In the genomic region with DNA sequence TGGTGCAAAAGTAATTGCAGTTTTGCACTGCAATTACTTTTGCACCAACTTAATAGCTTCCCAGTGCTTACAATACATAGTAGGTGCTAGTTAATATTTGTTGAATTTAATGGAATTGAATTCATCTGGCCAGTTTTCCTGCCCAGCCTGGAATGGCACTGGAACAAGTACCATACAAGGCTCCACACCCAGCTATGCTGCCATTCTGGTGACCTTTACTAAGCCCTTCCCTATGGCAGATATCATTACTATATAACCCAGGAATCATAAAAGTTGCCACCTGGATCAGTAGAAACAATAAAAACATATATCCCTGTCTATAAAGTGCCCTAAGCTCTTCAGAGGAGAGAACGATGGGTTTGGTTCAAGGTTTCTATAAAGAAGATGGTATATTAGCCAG, we compare ENCODE assay signal across 22 cellular contexts. TPM values are rescaled to one million over a fixed set of nuclear protein-coding genes. Genes with fewer than 3 reads are reported as not detected.
"Had no signal": no experiment of that assay in that cellular context is flagged by ENCODE, and none has a peak within 500 bp of the region (broad histone marks: within the 10 kb centered on the region; RNA-seq: fewer than 3 reads in every experiment).

No MANE protein-coding gene starts in this region.

- H3K27ac Mint-ChIP-seq: immature natural killer cell; memory B cell; naive thymus-derived CD8-positive, alpha-beta T cell; nephron progenitor cell; stimulated activated naive B cell treated with anti-CD40 and anti-IgM and Interleukin-4, amounts not matched to agents 10 μg/mL and 1 μg/mL and 100 μg/mL, for 72 hours; stimulated activated naive CD8-positive, alpha-beta T cell treated with anti-CD3 and anti-CD28 coated beads, Interleukin-15, Interleukin-2, amounts not matched to agents 100 ng/mL and 50 ng/mL, for 24 hours had no signal

- H3K9me3 Mint-ChIP-seq: immature natural killer cell; memory B cell; naive thymus-derived CD8-positive, alpha-beta T cell; nephron progenitor cell; stimulated activated naive B cell treated with anti-CD40 and anti-IgM and Interleukin-4, amounts not matched to agents 10 μg/mL and 1 μg/mL and 100 μg/mL, for 72 hours; stimulated activated naive CD8-positive, alpha-beta T cell treated with anti-CD3 and anti-CD28 coated beads, Interleukin-15, Interleukin-2, amounts not matched to agents 100 ng/mL and 50 ng/mL, for 24 hours had no signal

- H3K36me3 Mint-ChIP-seq: memory B cell had no signal

- H3K4me1 Mint-ChIP-seq: immature natural killer cell; memory B cell; naive thymus-derived CD8-positive, alpha-beta T cell; nephron progenitor cell; stimulated activated naive B cell treated with anti-CD40 and anti-IgM and Interleukin-4, amounts not matched to agents 10 μg/mL and 1 μg/mL and 100 μg/mL, for 72 hours had no signal

- H3K36me3 ChIP-seq: prostate gland, right atrium auricular region, thoracic aorta, tibial nerve had no signal

- H3K4me3 Mint-ChIP-seq: immature natural killer cell; memory B cell; naive thymus-derived CD8-positive, alpha-beta T cell; nephron progenitor cell; stimulated activated naive B cell treated with anti-CD40 and anti-IgM and Interleukin-4, amounts not matched to agents 10 μg/mL and 1 μg/mL and 100 μg/mL, for 72 hours; stimulated activated naive CD8-positive, alpha-beta T cell treated with anti-CD3 and anti-CD28 coated beads, Interleukin-15, Interleukin-2, amounts not matched to agents 100 ng/mL and 50 ng/mL, for 24 hours had no signal

- H3K27me3 Mint-ChIP-seq: memory B cell had no signal

- H3K27me3 ChIP-seq: right atrium auricular region, spleen, tibial nerve had no signal

- FAIRE-seq: frontal cortex had no signal

- H3K9me3 ChIP-seq: prostate gland, right atrium auricular region, spleen, thoracic aorta, tibial nerve had no signal

- ATAC-seq: naive thymus-derived CD8-positive, alpha-beta T cell; sciatic nerve; stimulated activated naive B cell treated with anti-CD40 and anti-IgM and Interleukin-4, amounts not matched to agents 10 μg/mL and 1 μg/mL and 100 μg/mL, for 72 hours had no signal

- H3K27ac ChIP-seq: coronary artery, prostate gland, right atrium auricular region, spleen, thoracic aorta had no signal

- H3K4me1 ChIP-seq: prostate gland, right atrium auricular region, spleen had no signal

- H3K4me3 ChIP-seq: coronary artery, lung, prostate gland, right atrium auricular region, spleen, thoracic aorta, tibial nerve had no signal

- DNase-seq: central memory CD4-positive, alpha-beta T cell; dermis blood vessel endothelial cell; hypothalamus; immature natural killer cell; islet precursor cell; kidney glomerular epithelial cell; naive thymus-derived CD8-positive, alpha-beta T cell; nephron progenitor cell; nucleus accumbens; spleen; stimulated activated CD4-positive, alpha-beta T cell treated with anti-CD3 and anti-CD28 coated beads, Interleukin-4, amount 100 ng/mL, for 4 hours; stimulated activated naive B cell treated with anti-CD40 and anti-IgM and Interleukin-4, amounts not matched to agents 10 μg/mL and 1 μg/mL and 100 μg/mL, for 72 hours had no signal

RNA-seq across cellular contexts. Expression of gene TRIM36, which starts 22.4 kb away (rescaled TPM):
- polyA plus RNA-seq: naive thymus-derived CD8-positive, alpha-beta T cell had no signal
